20 cellular contexts compared by ENCODE assay signal in the genomic region with DNA sequence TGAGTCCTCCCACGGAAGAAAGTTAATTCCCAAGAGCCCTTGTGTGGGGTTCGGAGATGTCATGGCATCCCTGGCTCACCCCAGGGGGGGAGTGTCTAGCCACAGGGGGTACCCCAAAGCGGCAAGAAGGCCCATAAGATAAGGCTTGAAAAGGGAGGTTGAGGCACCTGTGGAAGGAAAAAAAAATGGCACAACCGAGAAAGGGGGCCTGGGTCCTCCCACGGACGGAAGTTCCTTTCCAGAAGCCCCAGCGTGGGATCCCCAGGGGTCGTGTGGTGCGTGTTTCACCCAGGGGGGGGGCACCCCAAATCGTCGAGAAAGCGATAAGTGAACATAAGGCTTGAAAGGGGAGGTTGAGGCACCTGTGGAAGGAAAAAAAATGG.
DNase-seq lines count a peak whose midpoint lies in the region; ATAC-seq and TF ChIP-seq lines count a peak whose summit lies in the region.
"Had no signal": no experiment of that assay in that cellular context is flagged by ENCODE, and none has a peak within 500 bp of the region (broad histone marks: within the 10 kb centered on the region; RNA-seq: fewer than 3 reads in every experiment).

No MANE protein-coding gene starts in this region.

- H3K27ac Mint-ChIP-seq in activated CD8-positive, alpha-beta memory T cell treated with anti-CD3 and anti-CD28 coated beads, Interleukin-2, amount 10 ng/mL, durations not matched to agents 7 days and 5 days = no peak overlapping the region
- no peak overlapping the region for H3K27ac Mint-ChIP-seq in natural killer cell

- intact Hi-C loops in natural killer cell (cut with micrococcal nuclease) = no loop called here
- intact Hi-C loops in testis (cut with DNase I; ENCODE audit: low total_unique reads) = no loop called here

- CTCF ChIA-PET in activated CD8-positive, alpha-beta memory T cell treated with anti-CD3 and anti-CD28 coated beads, Interleukin-2, amount 10 ng/mL, durations not matched to agents 7 days and 5 days (lab: Charles Lee) = no interaction called here

- no peak for TF ChIP-seq POLR2A in testis (IDR thresholded peaks at IDR 0.05)

- no peak overlapping the region for H3K4me3 Mint-ChIP-seq in activated CD8-positive, alpha-beta memory T cell treated with anti-CD3 and anti-CD28 coated beads, Interleukin-2, amount 10 ng/mL, durations not matched to agents 7 days and 5 days
- no peak overlapping the region for H3K4me3 Mint-ChIP-seq in natural killer cell

- H3K9me3 ChIP-seq in testis = no peaks in the 10 kb centered on the region
- H3K9me3 ChIP-seq: SJCRH30 had no signal

- H3K36me3 Mint-ChIP-seq in activated CD8-positive, alpha-beta memory T cell treated with anti-CD3 and anti-CD28 coated beads, Interleukin-2, amount 10 ng/mL, durations not matched to agents 7 days and 5 days = no peaks in the 10 kb centered on the region
- H3K36me3 Mint-ChIP-seq in natural killer cell = peaks cover 9% of the 10 kb centered on the region

- no peak overlapping the region for H3K4me3 ChIP-seq in coronary artery
- H3K4me3 ChIP-seq in testis = no peak overlapping the region
- H3K4me3 ChIP-seq: SJCRH30 had no signal

- TF ChIP-seq CTCF in coronary artery (IDR thresholded peaks at IDR 0.05) (no peak), natural killer cell (IDR thresholded peaks at IDR 0.05) (no peak), testis (IDR thresholded peaks at IDR 0.05) (no peak)

- peak; percentile 6 for DNase-seq in activated CD8-positive, alpha-beta memory T cell treated with anti-CD3 and anti-CD28 coated beads, Interleukin-2, amount 50 U/mL, for 48 hours
- no peak for DNase-seq in activated CD8-positive, alpha-beta memory T cell treated with anti-CD3 and anti-CD28 coated beads, Interleukin-2, amount 10 ng/mL, durations not matched to agents 7 days and 5 days
- DNase-seq in coronary artery (ENCODE audit: low spot score) (peak; percentile 45), natural killer cell (peak; percentile 10), NCI-H510A treated with DMSO at 0.1 percent for 48 hours (lab: John Stamatoyannopoulos, UW) (no peak), testis (no peak)
- DNase-seq: Calu3, DMS79 treated with DMSO at 0.1 percent for 48 hours, Kasumi-1, MV-4-11, NCI-H1105 treated with DMSO at 0.1 percent for 48 hours, NCI-H146, NCI-H1930, NCI-H2107, NCI-H524 treated with DMSO at 0.1 percent for 48 hours, NCI-H774, SJCRH30 had no signal

- H3K27me3 Mint-ChIP-seq in activated CD8-positive, alpha-beta memory T cell treated with anti-CD3 and anti-CD28 coated beads, Interleukin-2, amount 10 ng/mL, durations not matched to agents 7 days and 5 days = no peaks in the 10 kb centered on the region
- no peaks in the 10 kb centered on the region for H3K27me3 Mint-ChIP-seq in natural killer cell (ENCODE audit: low read depth in 2 of 2)

- H3K36me3 ChIP-seq in testis (ENCODE audit: low read depth, missing control alignments) = no peaks in the 10 kb centered on the region
- H3K36me3 ChIP-seq: SJCRH30 had no signal

- 47 to 52% methylated on average over 12 of the region's 12 CpGs for WGBS in testis, 2 donors

- H3K4me1 ChIP-seq in testis = no peaks in the 10 kb centered on the region
- H3K4me1 ChIP-seq: SJCRH30 had no signal

- no peak for ATAC-seq in activated CD8-positive, alpha-beta memory T cell treated with anti-CD3 and anti-CD28 coated beads, Interleukin-2, amount 10 ng/mL, durations not matched to agents 7 days and 5 days
- no peak for ATAC-seq in natural killer cell
- ATAC-seq in HG03439 (IDR thresholded peaks at IDR 0.05; ENCODE audit: unreplicated experiment) = no peak
- ATAC-seq: HepG2 had no signal

- H3K27ac ChIP-seq in coronary artery (no peak overlapping the region), testis (no peak overlapping the region)
- H3K27ac ChIP-seq: 22Rv1, SJCRH30 had no signal

- H3K27me3 ChIP-seq in testis = no peaks in the 10 kb centered on the region
- H3K27me3 ChIP-seq: SJCRH30 had no signal

- peaks cover 3% of the 10 kb centered on the region for H3K9me3 Mint-ChIP-seq in activated CD8-positive, alpha-beta memory T cell treated with anti-CD3 and anti-CD28 coated beads, Interleukin-2, amount 10 ng/mL, durations not matched to agents 7 days and 5 days (ENCODE audit: low read depth)
- H3K9me3 Mint-ChIP-seq in natural killer cell = peaks cover 6 to 19% of the 10 kb centered on the region in 2 donors

- no peaks in the 10 kb centered on the region for H3K4me1 Mint-ChIP-seq in activated CD8-positive, alpha-beta memory T cell treated with anti-CD3 and anti-CD28 coated beads, Interleukin-2, amount 10 ng/mL, durations not matched to agents 7 days and 5 days
- H3K4me1 Mint-ChIP-seq in natural killer cell = no peaks in the 10 kb centered on the region

Comparison
In these comparisons a context has a peak if more than half of its experiments do, and no peak if none do; other contexts are left out.
1. DNase-seq: peak in activated CD8-positive, alpha-beta memory T cell treated with anti-CD3 and anti-CD28 coated beads, Interleukin-2, amount 50 U/mL, for 48 hours (single experiment), coronary artery (single experiment) and natural killer cell (single experiment); none in activated CD8-positive, alpha-beta memory T cell treated with anti-CD3 and anti-CD28 coated beads, Interleukin-2, amount 10 ng/mL, durations not matched to agents 7 days and 5 days (single experiment), NCI-H510A treated with DMSO at 0.1 percent for 48 hours (single experiment) and testis (single experiment).